ENCODE assay signal across 8 cellular contexts in the genomic region with DNA sequence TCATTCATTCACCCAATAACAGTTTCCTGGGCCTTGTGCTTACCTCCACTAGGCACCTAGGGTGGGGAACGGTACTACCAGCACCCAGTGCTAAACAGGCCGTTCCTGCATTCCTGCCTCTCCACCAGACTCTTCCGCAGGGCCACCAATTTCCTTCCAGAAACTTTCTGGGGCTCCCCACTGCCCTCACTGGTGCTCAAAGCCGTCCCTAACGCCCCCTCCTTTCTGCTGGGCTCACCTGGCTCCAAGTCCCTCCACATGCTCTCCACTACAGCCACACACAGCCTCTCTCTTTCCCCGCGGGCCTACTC. TPM values are rescaled to one million over a fixed set of nuclear protein-coding genes. Genes with fewer than 3 reads are reported as not detected.
DNase-seq lines count a peak whose midpoint lies in the region; TF ChIP-seq lines count a peak whose summit lies in the region.

No MANE protein-coding gene starts in this region.

- no peak for DNase-seq in breast epithelium (ENCODE audit: low spot score in 2 of 2)
- no peak for DNase-seq in DMS153 (lab: John Stamatoyannopoulos, UW)
- no peak for DNase-seq in NCI-H526 (lab: John Stamatoyannopoulos, UW)
- DNase-seq in NCI-H748 treated with DMSO at 0.1 percent for 48 hours (lab: John Stamatoyannopoulos, UW): no peak
- DNase-seq in NCI-H345 (lab: John Stamatoyannopoulos, UW): no peak

- peaks cover 15% of the 10 kb centered on the region; the same call in 1 of the 2 replicates for H3K36me3 ChIP-seq in ACC112 (ENCODE audit: insufficient read depth, low read length)
- peaks cover 12% of the 10 kb centered on the region; the same call in 1 of the 2 replicates for H3K36me3 ChIP-seq in HUES6 (ENCODE audit: control insufficient read depth, insufficient read depth, low read length)
- H3K36me3 ChIP-seq in breast epithelium: no peaks in the 10 kb centered on the region
- peaks cover 7% of the 10 kb centered on the region for H3K36me3 ChIP-seq in mucosa of stomach (ENCODE audit: control insufficient read depth, insufficient read depth, low read length)

- H3K27ac ChIP-seq in ACC112 (ENCODE audit: low read depth, low read length) (peak overlapping the region; percentile 95), HUES6 (ENCODE audit: low read depth, low read length) (peak overlapping the region; percentile 84; the same call in 1 of the 2 replicates), breast epithelium (peak overlapping the region; percentile 91 to 93)

- intact Hi-C loops in breast epithelium (cut with DNase I; ENCODE audit: low total_unique reads): no loop called here

- H3K4me1 ChIP-seq in ACC112 (ENCODE audit: control insufficient read depth, insufficient read depth, low read length, unreplicated experiment): peaks cover 39% of the 10 kb centered on the region
- peaks cover 48% of the 10 kb centered on the region for H3K4me1 ChIP-seq in HUES6 (ENCODE audit: control insufficient read depth, insufficient read depth, low read length)
- no peaks in the 10 kb centered on the region for H3K4me1 ChIP-seq in breast epithelium
- H3K4me1 ChIP-seq in mucosa of stomach (ENCODE audit: control insufficient read depth, insufficient read depth, low read length): peaks cover 10% of the 10 kb centered on the region

- no peak for TF ChIP-seq CTCF in breast epithelium (IDR thresholded peaks at IDR 0.05)

- no peaks in the 10 kb centered on the region for H3K27me3 ChIP-seq in ACC112 (ENCODE audit: insufficient read depth, low read length)
- H3K27me3 ChIP-seq in HUES6 (ENCODE audit: control insufficient read depth, insufficient read depth, low read length): peaks cover 15% of the 10 kb centered on the region; the same call in 1 of the 2 replicates
- no peaks in the 10 kb centered on the region for H3K27me3 ChIP-seq in breast epithelium
- H3K27me3 ChIP-seq in mucosa of stomach (ENCODE audit: control insufficient read depth, insufficient read depth, low read length): no peaks in the 10 kb centered on the region

- TF ChIP-seq POLR2A in breast epithelium (IDR thresholded peaks at IDR 0.05): no peak

- H3K4me3 ChIP-seq in ACC112 (ENCODE audit: low read depth, low read length) (peak overlapping the region; percentile 93), HUES6 (ENCODE audit: low read depth, low read length) (peak overlapping the region; percentile 58), breast epithelium (peak overlapping the region; percentile 69 to 84 (median 75)), mucosa of stomach (ENCODE audit: low read length) (peak overlapping the region; percentile 49)

- no peaks in the 10 kb centered on the region for H3K9me3 ChIP-seq in HUES6 (ENCODE audit: control insufficient read depth, insufficient read depth, low read depth, low read length)
- no peaks in the 10 kb centered on the region for H3K9me3 ChIP-seq in breast epithelium
- H3K9me3 ChIP-seq in mucosa of stomach (ENCODE audit: control insufficient read depth, low read length): no peaks in the 10 kb centered on the region

- H2AFZ ChIP-seq in ACC112 (ENCODE audit: low read length, unreplicated experiment): no peak overlapping the region

- H3K9ac ChIP-seq in HUES6 (ENCODE audit: low read length) (peak overlapping the region; percentile 84), mucosa of stomach (ENCODE audit: low read length) (peak overlapping the region; percentile 78)

- peaks cover 21% of the 10 kb centered on the region for H3K79me2 ChIP-seq in ACC112 (ENCODE audit: control insufficient read depth, insufficient read depth, low read length, unreplicated experiment)

RNA-seq across cellular contexts. Expression of gene PHF19, which starts 1.4 kb away (rescaled TPM):
- 10 to 100 TPM; 16.5 to 33.1 (median 19.0) TPM for total RNA-seq in breast epithelium

RNA-seq across cellular contexts. Expression of gene PSMD5, which starts 32.9 kb away (rescaled TPM):
- total RNA-seq in breast epithelium: 10 to 100 TPM; 48.3 to 54.1 (median 50.3) TPM

RNA-seq across cellular contexts. Expression of gene TRAF1, which starts 51.0 kb away (rescaled TPM):
- total RNA-seq in breast epithelium: 1 to 10 TPM; 4.9 to 8.6 (median 7.3) TPM
